ENCODE assay signal across 25 cellular contexts in genomic region chr6:70459235-70459634, GRCh38. TPM values are rescaled to one million over a fixed set of nuclear protein-coding genes. Genes with fewer than 3 reads are reported as not detected.
DNase-seq lines count a peak whose midpoint lies in the region; ATAC-seq, FAIRE-seq and TF ChIP-seq lines count a peak whose summit lies in the region.
"Had no signal": no experiment of that assay in that cellular context is flagged by ENCODE, and none has a peak within 500 bp of the region (broad histone marks: within the 10 kb centered on the region; RNA-seq: fewer than 3 reads in every experiment).

No MANE protein-coding gene starts in this region.

- H3K36me3 Mint-ChIP-seq in Calu3 (ENCODE audit: insufficient read depth, unreplicated experiment): peaks cover 15% of the 10 kb centered on the region

- H2AFZ ChIP-seq in osteoblast (ENCODE audit: low read length): no peak overlapping the region

- no peaks in the 10 kb centered on the region for H3K79me2 ChIP-seq in osteoblast (ENCODE audit: insufficient read depth, low read length)

- no peaks in the 10 kb centered on the region for H3K27me3 ChIP-seq in osteoblast (ENCODE audit: insufficient read depth, low read length)
- H3K27me3 ChIP-seq in pancreas: no peaks in the 10 kb centered on the region
- H3K27me3 ChIP-seq: BLaER1 treated with 17β-estradiol and CSF1 and Interleukin-3, amounts not matched to agents 10 nM and 100 nM had no signal

- TF ChIP-seq CTCF in Calu3 (IDR thresholded peaks at IDR 0.05; ENCODE audit: unreplicated experiment) (no peak), osteoblast (IDR thresholded peaks at IDR 0.05; ENCODE audit: extremely low read depth, low read depth, low read length) (no peak), pancreas (IDR thresholded peaks at IDR 0.05) (no peak)

- H3K4me3 Mint-ChIP-seq in Calu3 (ENCODE audit: low read depth, unreplicated experiment): no peak overlapping the region
- H3K4me3 Mint-ChIP-seq: B cell; CD4-positive, alpha-beta T cell; CD8-positive, alpha-beta T cell had no signal

- FAIRE-seq in islet of Langerhans (lab: Jason Lieb, UNC) (peak; percentile 30), pancreas (lab: Jason Lieb, UNC) (no peak)
- FAIRE-seq: A549, GM12878, GM12892, GM18507 had no signal

- peaks cover 6% of the 10 kb centered on the region for H3K9me3 Mint-ChIP-seq in Calu3 (ENCODE audit: low read depth, unreplicated experiment)
- H3K9me3 Mint-ChIP-seq: CD4-positive, alpha-beta T cell; CD8-positive, alpha-beta T cell had no signal

- BruUV-seq in Calu3 (replicated peaks; lab: Mats Ljungman, UMichigan): no TSS peak

- H3K27ac ChIP-seq in osteoblast (ENCODE audit: low read depth, low read length) (no peak overlapping the region), pancreas (no peak overlapping the region)
- H3K27ac ChIP-seq: 22Rv1; A549; BLaER1 treated with 17β-estradiol and CSF1 and Interleukin-3, amounts not matched to agents 10 nM and 100 nM; C4-2B had no signal

- no peaks in the 10 kb centered on the region for H4K20me1 ChIP-seq in osteoblast (ENCODE audit: insufficient read depth, low read length)

- H3K4me1 Mint-ChIP-seq in Calu3 (ENCODE audit: low read depth, unreplicated experiment): peaks cover 39% of the 10 kb centered on the region

- intact Hi-C loops in Calu3 (cut with micrococcal nuclease; ENCODE audit: unreplicated experiment) (no loop called here), pancreas (cut with DNase I) (no loop called here)

- CTCF ChIA-PET in Calu3 (lab: Charles Lee): no interaction called here

- peak overlapping the region; percentile 47 for H3K27ac Mint-ChIP-seq in Calu3 (ENCODE audit: unreplicated experiment)
- H3K27ac Mint-ChIP-seq: B cell; CD4-positive, alpha-beta T cell; CD8-positive, alpha-beta T cell had no signal

- WGBS in pancreas, 2 donors: 92% methylated on average over 2 of the region's 2 CpGs

- H3K9me3 ChIP-seq in osteoblast (ENCODE audit: low read depth, low read length) (no peaks in the 10 kb centered on the region), pancreas (no peaks in the 10 kb centered on the region)
- H3K9me3 ChIP-seq: A549, Caco-2 had no signal

- no peaks in the 10 kb centered on the region for H3K36me3 ChIP-seq in osteoblast (ENCODE audit: insufficient read depth, low read length)
- H3K36me3 ChIP-seq in pancreas: no peaks in the 10 kb centered on the region

- ATAC-seq in pancreas: no peak
- ATAC-seq in left lobe of liver: no peak
- ATAC-seq: A549; CD8-positive, alpha-beta T cell; GM12878 had no signal

- H3K4me3 ChIP-seq in osteoblast (ENCODE audit: insufficient read depth, low read length) (no peak overlapping the region), pancreas (no peak overlapping the region)
- H3K4me3 ChIP-seq: A549; BLaER1 treated with 17β-estradiol and CSF1 and Interleukin-3, amounts not matched to agents 10 nM and 100 nM; GM12878 had no signal

- DNase-seq in Calu3: no peak
- peak; percentile 4 for DNase-seq in osteoblast (ENCODE audit: insufficient read length, low spot score, missing footprints)
- no peak for DNase-seq in NCI-H510A treated with DMSO at 0.1 percent for 48 hours (lab: John Stamatoyannopoulos, UW)
- no peak for DNase-seq in pancreas
- no peak for DNase-seq in left lobe of liver (ENCODE audit: low spot score)
- DNase-seq: AML-193; Caco-2; CD4-positive, alpha-beta T cell; CD8-positive, alpha-beta T cell; DMS 273 treated with DMSO at 0.1 percent for 48 hours; DMS153; DMS53; DMS79; DND-41; EL; GDM1 had no signal

- H3K27me3 Mint-ChIP-seq in Calu3 (ENCODE audit: unreplicated experiment): no peaks in the 10 kb centered on the region
- H3K27me3 Mint-ChIP-seq: B cell; CD4-positive, alpha-beta T cell had no signal

- H3K4me1 ChIP-seq in osteoblast (ENCODE audit: insufficient read depth, low read length) (no peaks in the 10 kb centered on the region), pancreas (no peaks in the 10 kb centered on the region)
- H3K4me1 ChIP-seq: A549; BLaER1 treated with 17β-estradiol and CSF1 and Interleukin-3, amounts not matched to agents 10 nM and 100 nM; Caco-2 had no signal

- H3K4me2 ChIP-seq in osteoblast (ENCODE audit: insufficient read depth, low read length): no peak overlapping the region
- H3K4me2 ChIP-seq: A549; BLaER1 treated with 17β-estradiol and CSF1 and Interleukin-3, amounts not matched to agents 10 nM and 100 nM had no signal

RNA-seq across cellular contexts. Expression of gene FAM135A, which starts 45.9 kb away (rescaled TPM):
- total RNA-seq in Calu3 (2022) (83.2 and 89.2 TPM in 2 replicates), osteoblast (16.2 and 16.3 TPM in 2 replicates), pancreas (10 to 100 TPM in 2 of 6 donors, 1 to 10 TPM in 4; 7.7 to 14.4 (median 8.4) TPM), left lobe of liver (3.9 TPM)
- polyA plus RNA-seq in pancreas: 10 to 100 TPM in 1 of 2 donors, 1 to 10 TPM in 1; 7.5 to 13.1 TPM
